8 cellular contexts compared by ENCODE assay signal in genomic region chr19:21082011-21082975, GRCh38. TPM values are rescaled to one million over a fixed set of nuclear protein-coding genes. Genes with fewer than 3 reads are reported as not detected.
DNase-seq lines count a peak whose midpoint lies in the region; ATAC-seq and TF ChIP-seq lines count a peak whose summit lies in the region.

Gene ZNF714, plus strand, starts transcription at chr19:21082203. Its CDS starts 16,066 bp downstream, at chr19:21098269.

- H3K9me3 ChIP-seq in gastroesophageal sphincter, result no peaks in the 10 kb centered on the region

- DNase-seq in DMS153 treated with DMSO at 0.1 percent for 48 hours (lab: John Stamatoyannopoulos, UW; ENCODE audit: unreplicated experiment), result peak; percentile 89
- DNase-seq in SHP77 treated with DMSO at 0.1 percent for 48 hours (lab: John Stamatoyannopoulos, UW), result peak; percentile 94
- DNase-seq in activated gamma-delta T cell treated with anti-CD3 and anti-CD28 coated beads, Interleukin-2, amount 50 U/mL, for 16 hours (ENCODE audit: low read depth), result peak; percentile 55
- DNase-seq in non-pigmented ciliary epithelial cell (ENCODE audit: low read depth), result peak; percentile 41
- DNase-seq in superior temporal gyrus (ENCODE audit: extremely low spot score), result peak; percentile 93

- H3K4me2 ChIP-seq in KMS-11, result no peak within 1 kb of the TSS

- TF ChIP-seq EP300 in gastroesophageal sphincter (IDR thresholded peaks at IDR 0.05), result no peak

- peak in 1 of 2 donors; percentile 35 for TF ChIP-seq POLR2A in gastroesophageal sphincter (IDR thresholded peaks at IDR 0.05)

- H3K79me2 ChIP-seq in KMS-11 (ENCODE audit: insufficient read depth, low read depth), result no peaks in the 10 kb centered on the region

- H2AFZ ChIP-seq in KMS-11 (ENCODE audit: low read depth), result peak within 1 kb of the TSS; percentile 22; the same call in 1 of the 2 replicates

- peak within 1 kb of the TSS; percentile 42; the same call in 1 of the 2 replicates for H3K9ac ChIP-seq in KMS-11

- no peak for TF ChIP-seq CTCF in KMS-11 (conservative IDR thresholded peaks at IDR 0.05; ENCODE audit: low read depth, low read length)
- TF ChIP-seq CTCF in gastroesophageal sphincter (IDR thresholded peaks at IDR 0.05), result no peak

- H3K4me1 ChIP-seq in KMS-11 (ENCODE audit: low read depth, poor library complexity, severe bottlenecking) (no peaks in the 10 kb centered on the region), gastroesophageal sphincter (peaks cover 0 to 17% (median 0%) of the 10 kb centered on the region in 3 donors)

- no peaks in the 10 kb centered on the region for H3K36me3 ChIP-seq in KMS-11 (ENCODE audit: insufficient read depth)
- H3K36me3 ChIP-seq in gastroesophageal sphincter, result no peaks in the 10 kb centered on the region

- H3K27ac ChIP-seq in KMS-11 (peak within 1 kb of the TSS; percentile 32; the same call in 1 of the 2 replicates), gastroesophageal sphincter (peak within 1 kb of the TSS in 3 of 4 donors; percentile 21 to 76 (median 74))

- 2 to 51% methylated on average over 3 to 13 of the region's 38 CpGs for WGBS in gastroesophageal sphincter (ENCODE audit: low coverage in 1 of 2), 2 donors

- H3K4me3 ChIP-seq in KMS-11 (IDR thresholded peaks at IDR 0.05; ENCODE audit: insufficient read depth, low read depth, low read length) (no peak within 1 kb of the TSS), gastroesophageal sphincter (peak within 1 kb of the TSS; percentile 54 to 68)

- peak; percentile 95 for ATAC-seq in GM21717 (IDR thresholded peaks at IDR 0.05; ENCODE audit: unreplicated experiment)
- ATAC-seq in gastroesophageal sphincter, result peak; percentile 94

- H4K20me1 ChIP-seq in KMS-11 (ENCODE audit: insufficient read depth), result no peaks in the 10 kb centered on the region

- H3K27me3 ChIP-seq in KMS-11 (ENCODE audit: insufficient read depth, low read depth) (no peaks in the 10 kb centered on the region), gastroesophageal sphincter (no peaks in the 10 kb centered on the region)

RNA-seq across cellular contexts. Expression of gene ZNF714, which starts in this region (rescaled TPM):
- 1 to 10 TPM; 2.0 to 4.8 (median 2.5) TPM for total RNA-seq in gastroesophageal sphincter

Comparison
In these comparisons a context has a peak if more than half of its experiments do, and no peak if none do; other contexts are left out.
1. DNase-seq: peak in every context shown above with its lines; median percentile 94 in SHP77 treated with DMSO at 0.1 percent for 48 hours; 93 in superior temporal gyrus; 89 in DMS153 treated with DMSO at 0.1 percent for 48 hours; 55 in activated gamma-delta T cell treated with anti-CD3 and anti-CD28 coated beads, Interleukin-2, amount 50 U/mL, for 16 hours; 41 in non-pigmented ciliary epithelial cell.